19 cellular contexts compared by ENCODE assay signal in the genomic region with DNA sequence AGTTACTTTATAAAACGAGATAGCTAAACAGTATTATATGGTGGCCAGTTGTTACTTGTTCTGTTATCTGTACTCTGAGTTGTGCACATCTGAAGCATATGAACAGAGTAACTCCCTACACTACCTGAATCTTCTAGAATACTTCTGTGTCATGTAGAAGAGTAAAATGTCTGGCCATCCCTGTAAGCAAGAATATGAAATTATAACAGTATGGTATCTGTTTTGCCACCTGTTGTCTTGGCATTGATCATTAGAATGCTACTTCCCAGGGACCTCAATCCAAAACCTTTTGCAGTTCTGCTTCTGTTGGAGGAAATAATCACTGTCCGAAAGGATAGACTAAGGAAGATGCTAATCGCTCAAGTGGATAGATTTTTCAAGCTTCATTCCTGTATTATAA. TPM values are rescaled to one million over a fixed set of nuclear protein-coding genes. Genes with fewer than 3 reads are reported as not detected.
DNase-seq lines count a peak whose midpoint lies in the region; ATAC-seq and TF ChIP-seq lines count a peak whose summit lies in the region.
"Had no signal": no experiment of that assay in that cellular context is flagged by ENCODE, and none has a peak within 500 bp of the region (broad histone marks: within the 10 kb centered on the region; RNA-seq: fewer than 3 reads in every experiment).

No MANE protein-coding gene starts in this region.

- 0 out of 2 replicates have a peak, but pooled peaks cover 7% of the 10 kb centered on the region for H3F3A ChIP-seq in PC-9 (ENCODE audit: insufficient read depth, low read depth)

- H3K4me1 Mint-ChIP-seq in nephron: peaks cover 15% of the 10 kb centered on the region

- no peak overlapping the region for H2AFZ ChIP-seq in PC-9

- H3K4me3 ChIP-seq in HUES48 (ENCODE audit: low read depth, low read length) (peak overlapping the region; percentile 92; the same call in 1 of the 2 replicates), PC-9 (no peak overlapping the region)
- H3K4me3 ChIP-seq: vagina had no signal

- TF ChIP-seq CTCF in PC-9 (conservative IDR thresholded peaks at IDR 0.05): no peak
- no peak for TF ChIP-seq CTCF in nephron (IDR thresholded peaks at IDR 0.05; ENCODE audit: unreplicated experiment in 3 of 3)

- H3K27ac ChIP-seq in HUES48 (ENCODE audit: low read depth, low read length) (no peak overlapping the region), PC-9 (no peak overlapping the region)
- H3K27ac ChIP-seq: SK-N-MC, suprapubic skin, vagina had no signal

- peak overlapping the region; percentile 24 to 70 (median 26) for H3K4me3 Mint-ChIP-seq in nephron
- H3K4me3 Mint-ChIP-seq: activated CD4-positive, alpha-beta memory T cell treated with anti-CD3 and anti-CD28 coated beads for 36 hours had no signal

- H3K4me1 ChIP-seq in HUES48 (ENCODE audit: control insufficient read depth, insufficient read depth, low read length): peaks cover 16% of the 10 kb centered on the region
- peaks cover 5% of the 10 kb centered on the region; the same call in 1 of the 2 replicates for H3K4me1 ChIP-seq in PC-9 (replicated peaks; ENCODE audit: insufficient read depth)

- no peaks in the 10 kb centered on the region for H3K79me2 ChIP-seq in PC-9 (ENCODE audit: low read depth)

- DNase-seq in Caki2 (ENCODE audit: low read depth): peak; percentile 55
- no peak for DNase-seq in PC-9
- no peak for DNase-seq in HEK293T (ENCODE audit: extremely low spot score)
- no peak for DNase-seq in NCI-H748 treated with DMSO at 0.1 percent for 48 hours (lab: John Stamatoyannopoulos, UW)
- DNase-seq in SHP77 treated with DMSO at 0.1 percent for 48 hours (lab: John Stamatoyannopoulos, UW): no peak
- DNase-seq: activated CD4-positive, alpha-beta memory T cell treated with anti-CD3 and anti-CD28 coated beads for 36 hours; activated gamma-delta T cell treated with Interleukin-2 at 50 U/mL for 16 hours; activated T-cell treated with anti-CD3 and anti-CD28 coated beads for 4 hours; CD4-positive, CD25-positive, alpha-beta regulatory T cell; IMR-90; NCI-H187; NCI-H226; NK-92 treated with Interleukin-12 subunit alpha and Interleukin-12 subunit beta, amount 100 ng/mL, for 24 hours had no signal

- no peaks in the 10 kb centered on the region for H3K9me2 ChIP-seq in PC-9 (ENCODE audit: insufficient read depth)

- no peaks in the 10 kb centered on the region for H3K36me3 Mint-ChIP-seq in nephron (ENCODE audit: low read depth)
- H3K36me3 Mint-ChIP-seq: activated CD4-positive, alpha-beta memory T cell treated with anti-CD3 and anti-CD28 coated beads for 36 hours had no signal

- in situ Hi-C loops in Caki2 (cut with HindIII; ENCODE audit: low pct_unique_long_range_greater_than_20kb, low sequenced_read_pairs): no loop called here

- no peaks in the 10 kb centered on the region for H4K20me1 ChIP-seq in PC-9 (ENCODE audit: insufficient read depth)

- H3K27ac Mint-ChIP-seq in nephron: no peak overlapping the region
- H3K27ac Mint-ChIP-seq: activated CD4-positive, alpha-beta memory T cell treated with anti-CD3 and anti-CD28 coated beads for 36 hours; CD4-positive, CD25-positive, alpha-beta regulatory T cell had no signal

- H3K4me2 ChIP-seq in PC-9: peak overlapping the region; percentile 97; the same call in 1 of the 2 replicates

- no peaks in the 10 kb centered on the region for H3K9me3 ChIP-seq in HUES48 (ENCODE audit: control insufficient read depth, insufficient read depth, low read length)
- no peaks in the 10 kb centered on the region for H3K9me3 ChIP-seq in PC-9 (ENCODE audit: insufficient read depth, low read depth)
- H3K9me3 ChIP-seq: suprapubic skin, vagina had no signal

- BruUV-seq in PC-9 (replicated peaks; lab: Mats Ljungman, UMichigan): no TSS peak

- H3K9me3 Mint-ChIP-seq in nephron: peaks cover 5% of the 10 kb centered on the region
- H3K9me3 Mint-ChIP-seq: activated CD4-positive, alpha-beta memory T cell treated with anti-CD3 and anti-CD28 coated beads for 36 hours had no signal

- CTCF ChIA-PET in PC-9 (lab: Charles Lee): no interaction called here
- CTCF ChIA-PET in HEK293T (lab: Yijun Ruan, JAX): no interaction called here

- H3K36me3 ChIP-seq in HUES48 (ENCODE audit: control insufficient read depth, insufficient read depth, low read length) (no peaks in the 10 kb centered on the region), PC-9 (ENCODE audit: low read depth) (no peaks in the 10 kb centered on the region)
- H3K36me3 ChIP-seq: suprapubic skin, vagina had no signal

- intact Hi-C loops in PC-9 (cut with micrococcal nuclease; ENCODE audit: unreplicated experiment): loop anchor here (5.0 kb wide), 1 partner anchor 120 kb away; no protein-coding TSS in a partner anchor

- no peak overlapping the region for H3K9ac ChIP-seq in HUES48 (ENCODE audit: low read depth, low read length)

- no peaks in the 10 kb centered on the region for H3K27me3 Mint-ChIP-seq in nephron (ENCODE audit: low read depth)

- POLR2A ChIA-PET in PC-9 (lab: Charles Lee; ENCODE audit: unreplicated experiment): no interaction called here
- POLR2A ChIA-PET in HEK293T (lab: Yijun Ruan, JAX): no interaction called here

- ATAC-seq in GM18870 (IDR thresholded peaks at IDR 0.05; ENCODE audit: unreplicated experiment): no peak

- H3K27me3 ChIP-seq in HUES48 (ENCODE audit: control insufficient read depth, insufficient read depth, low read length): no peaks in the 10 kb centered on the region
- H3K27me3 ChIP-seq in PC-9 (ENCODE audit: insufficient read depth, low read depth): no peaks in the 10 kb centered on the region
- H3K27me3 ChIP-seq: suprapubic skin, vagina had no signal

TF ChIP-seq in HEK293T, 16 proteins besides CTCF, POLR2A, EP300 and RAD21:
- TF ChIP-seq L3MBTL2 (conservative IDR thresholded peaks at IDR 0.05) (no peak), PKNOX1 (IDR thresholded peaks at IDR 0.05) (no peak), FOXA1 (IDR thresholded peaks at IDR 0.05) (no peak), BHLHE40 (IDR thresholded peaks at IDR 0.05; ENCODE audit: borderline replicate concordance) (no peak), TARDBP (IDR thresholded peaks at IDR 0.05) (no peak), FOXK2 (IDR thresholded peaks at IDR 0.05) (no peak), SUZ12 (IDR thresholded peaks at IDR 0.05) (no peak), SP1 (IDR thresholded peaks at IDR 0.05) (no peak), NFRKB (IDR thresholded peaks at IDR 0.05) (no peak), HDGF (IDR thresholded peaks at IDR 0.05; ENCODE audit: borderline replicate concordance) (no peak), FOXM1 (IDR thresholded peaks at IDR 0.05; ENCODE audit: borderline replicate concordance) (no peak), ARNT (IDR thresholded peaks at IDR 0.05) (no peak), CTBP1 (IDR thresholded peaks at IDR 0.05; ENCODE audit: borderline replicate concordance) (no peak), ZNF384 (IDR thresholded peaks at IDR 0.05) (no peak), LEF1 (IDR thresholded peaks at IDR 0.05; ENCODE audit: borderline replicate concordance) (no peak), ELF4 (IDR thresholded peaks at IDR 0.05) (no peak)

RNA-seq across cellular contexts. Expression of gene TEX9, which starts 1.9 kb away (rescaled TPM):
- 14.6 and 19.5 TPM in 2 replicates for total RNA-seq in Caki2 (2014; rRNA removed; shearing (Covaris generic); ENCODE audit: low replicate concordance)
- 9.1 and 11.8 TPM in 2 replicates for total RNA-seq in PC-9 (2021)
